8 cellular contexts compared by ENCODE assay signal in genomic region chr7:139230078-139230477, GRCh38. TPM values are rescaled to one million over a fixed set of nuclear protein-coding genes. Genes with fewer than 3 reads are reported as not detected.
A peak's percentile ranks its signal among the peaks of the same experiment; 100 is the strongest.
DNase-seq lines count a peak whose midpoint lies in the region; ATAC-seq lines count a peak whose summit lies in the region.

No MANE protein-coding gene starts in this region.

- DNase-seq in DMS53 (lab: John Stamatoyannopoulos, UW) (peak; percentile 29), DMS53 treated with DMSO at 0.1 percent for 48 hours (lab: John Stamatoyannopoulos, UW; ENCODE audit: unreplicated experiment) (no peak), D341Med (ENCODE audit: low spot score) (no peak), iPS-NIHi11 (ENCODE audit: low spot score) (no peak), epidermal melanocyte (ENCODE audit: insufficient read length, low spot score) (no peak)
- DNase-seq in activated CD4-positive, alpha-beta memory T cell treated with anti-CD3 and anti-CD28 coated beads for 36 hours: no peak

- intact Hi-C loops in activated CD4-positive, alpha-beta memory T cell treated with anti-CD3 and anti-CD28 coated beads for 36 hours (cut with micrococcal nuclease): loop anchor here (2.0 kb wide), 2 partner anchors 121 to 213 kb away; partner anchors contain the start of gene ZC3HAV1

- no peaks in the 10 kb centered on the region for H3K9me3 Mint-ChIP-seq in activated CD4-positive, alpha-beta memory T cell treated with anti-CD3 and anti-CD28 coated beads for 36 hours
- H3K9me3 Mint-ChIP-seq in stimulated activated memory B cell treated with anti-CD40 and anti-IgM and Interleukin-4, amounts not matched to agents 10 μg/mL and 1 μg/mL and 100 μg/mL, for 72 hours: no peaks in the 10 kb centered on the region

- H3K4me3 Mint-ChIP-seq in activated CD4-positive, alpha-beta memory T cell treated with anti-CD3 and anti-CD28 coated beads for 36 hours: peak overlapping the region; percentile 97
- H3K4me3 Mint-ChIP-seq in stimulated activated memory B cell treated with anti-CD40 and anti-IgM and Interleukin-4, amounts not matched to agents 10 μg/mL and 1 μg/mL and 100 μg/mL, for 72 hours: peak overlapping the region; percentile 93

- no peak for ATAC-seq in stimulated activated memory B cell treated with anti-CD40 and anti-IgM and Interleukin-4, amounts not matched to agents 10 μg/mL and 1 μg/mL and 100 μg/mL, for 72 hours

- peaks cover 3% of the 10 kb centered on the region for H3K36me3 Mint-ChIP-seq in activated CD4-positive, alpha-beta memory T cell treated with anti-CD3 and anti-CD28 coated beads for 36 hours
- H3K36me3 Mint-ChIP-seq in stimulated activated memory B cell treated with anti-CD40 and anti-IgM and Interleukin-4, amounts not matched to agents 10 μg/mL and 1 μg/mL and 100 μg/mL, for 72 hours: peaks cover 5% of the 10 kb centered on the region

- no peak overlapping the region for H3K27ac Mint-ChIP-seq in activated CD4-positive, alpha-beta memory T cell treated with anti-CD3 and anti-CD28 coated beads for 36 hours
- H3K27ac Mint-ChIP-seq in stimulated activated memory B cell treated with anti-CD40 and anti-IgM and Interleukin-4, amounts not matched to agents 10 μg/mL and 1 μg/mL and 100 μg/mL, for 72 hours: peak overlapping the region; percentile 83

- peaks cover 24% of the 10 kb centered on the region for H3K4me1 Mint-ChIP-seq in activated CD4-positive, alpha-beta memory T cell treated with anti-CD3 and anti-CD28 coated beads for 36 hours (ENCODE audit: low read depth)
- H3K4me1 Mint-ChIP-seq in stimulated activated memory B cell treated with anti-CD40 and anti-IgM and Interleukin-4, amounts not matched to agents 10 μg/mL and 1 μg/mL and 100 μg/mL, for 72 hours: peaks cover 16% of the 10 kb centered on the region

- H3K4me3 ChIP-seq in iPS-11a (ENCODE audit: low read depth, low read length): peak overlapping the region; percentile 99

- peaks cover 5% of the 10 kb centered on the region for H3K27me3 Mint-ChIP-seq in activated CD4-positive, alpha-beta memory T cell treated with anti-CD3 and anti-CD28 coated beads for 36 hours
- H3K27me3 Mint-ChIP-seq in stimulated activated memory B cell treated with anti-CD40 and anti-IgM and Interleukin-4, amounts not matched to agents 10 μg/mL and 1 μg/mL and 100 μg/mL, for 72 hours: peaks cover 2% of the 10 kb centered on the region

- CTCF ChIA-PET in activated CD4-positive, alpha-beta memory T cell treated with anti-CD3 and anti-CD28 coated beads for 36 hours (lab: Charles Lee): no interaction called here

- POLR2A ChIA-PET in activated CD4-positive, alpha-beta memory T cell treated with anti-CD3 and anti-CD28 coated beads for 36 hours (lab: Charles Lee): interaction anchor here (0.5 to 0.9 kb wide), 2 partner anchors 97 to 127 kb away, joined by 3 read pairs; a partner anchor contains a TSS

RNA-seq across cellular contexts. Expression of gene UBN2, which starts 1.0 kb away (rescaled TPM):
- 10 to 100 TPM; 11.3 to 13.3 TPM for total RNA-seq in activated CD4-positive, alpha-beta memory T cell treated with anti-CD3 and anti-CD28 coated beads for 36 hours
